In the genomic region with DNA sequence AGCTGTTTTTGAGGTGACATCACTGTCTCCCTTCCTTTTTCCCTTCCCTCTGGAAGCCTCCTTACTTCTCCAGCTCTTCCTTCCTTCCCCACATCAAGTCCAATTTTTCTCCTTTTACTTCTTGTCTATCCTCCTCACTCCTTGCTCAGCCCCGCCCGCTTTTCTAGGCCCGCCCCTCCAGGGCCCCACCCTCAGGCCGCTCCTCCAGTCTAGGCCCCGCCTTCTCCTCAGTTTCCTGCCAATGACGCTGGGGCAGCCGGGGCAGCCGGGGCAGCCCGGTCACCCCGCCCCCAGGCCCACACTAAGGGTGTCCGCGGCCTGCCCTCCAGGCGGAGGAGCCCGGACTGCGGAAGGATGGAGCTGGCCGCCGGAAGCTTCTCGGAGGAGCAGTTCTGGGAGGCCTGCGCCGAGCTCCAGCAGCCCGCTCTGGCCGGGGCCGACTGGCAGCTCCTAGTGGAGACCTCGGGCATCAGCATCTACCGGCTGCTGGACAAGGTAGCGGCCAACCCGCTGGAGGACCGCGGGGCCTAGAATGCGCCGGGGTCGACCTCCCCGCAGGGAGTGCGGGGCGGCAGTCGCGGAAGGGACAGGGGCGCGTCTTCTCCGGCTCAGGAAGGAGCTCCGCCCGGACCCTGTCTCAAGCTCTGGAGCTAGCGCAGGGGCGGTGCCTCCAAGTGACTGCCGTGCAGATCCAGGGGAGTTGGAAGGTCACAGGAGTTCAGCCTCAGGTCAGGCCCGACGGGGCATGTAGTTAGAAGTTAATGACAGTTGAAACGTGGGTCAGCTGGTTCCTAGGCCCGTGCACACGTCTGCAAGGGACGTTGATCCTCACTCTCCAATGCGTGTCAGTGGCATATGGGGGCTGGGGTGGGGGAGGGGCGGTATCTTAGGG, we compare ENCODE assay signal across 1 cellular context.
TF ChIP-seq lines count a peak whose summit lies in the region.

A gene (plus strand): TSS at position 302 of the 892 bp plus-strand sequence. CDS start 53 bp downstream, at position 355.

TF ChIP-seq in WTC11, 78 proteins besides CTCF, POLR2A, EP300 and RAD21 (continued from another document and continues in another):
- TF ChIP-seq NFATC4 (CRISPR knock-in tag; IDR thresholded peaks at IDR 0.05): no peak
- TF ChIP-seq, protein P1, sequence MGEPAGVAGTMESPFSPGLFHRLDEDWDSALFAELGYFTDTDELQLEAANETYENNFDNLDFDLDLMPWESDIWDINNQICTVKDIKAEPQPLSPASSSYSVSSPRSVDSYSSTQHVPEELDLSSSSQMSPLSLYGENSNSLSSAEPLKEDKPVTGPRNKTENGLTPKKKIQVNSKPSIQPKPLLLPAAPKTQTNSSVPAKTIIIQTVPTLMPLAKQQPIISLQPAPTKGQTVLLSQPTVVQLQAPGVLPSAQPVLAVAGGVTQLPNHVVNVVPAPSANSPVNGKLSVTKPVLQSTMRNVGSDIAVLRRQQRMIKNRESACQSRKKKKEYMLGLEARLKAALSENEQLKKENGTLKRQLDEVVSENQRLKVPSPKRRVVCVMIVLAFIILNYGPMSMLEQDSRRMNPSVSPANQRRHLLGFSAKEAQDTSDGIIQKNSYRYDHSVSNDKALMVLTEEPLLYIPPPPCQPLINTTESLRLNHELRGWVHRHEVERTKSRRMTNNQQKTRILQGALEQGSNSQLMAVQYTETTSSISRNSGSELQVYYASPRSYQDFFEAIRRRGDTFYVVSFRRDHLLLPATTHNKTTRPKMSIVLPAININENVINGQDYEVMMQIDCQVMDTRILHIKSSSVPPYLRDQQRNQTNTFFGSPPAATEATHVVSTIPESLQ (CRISPR knock-in tag; IDR thresholded peaks at IDR 0.05): no peak
- TF ChIP-seq, protein P2, sequence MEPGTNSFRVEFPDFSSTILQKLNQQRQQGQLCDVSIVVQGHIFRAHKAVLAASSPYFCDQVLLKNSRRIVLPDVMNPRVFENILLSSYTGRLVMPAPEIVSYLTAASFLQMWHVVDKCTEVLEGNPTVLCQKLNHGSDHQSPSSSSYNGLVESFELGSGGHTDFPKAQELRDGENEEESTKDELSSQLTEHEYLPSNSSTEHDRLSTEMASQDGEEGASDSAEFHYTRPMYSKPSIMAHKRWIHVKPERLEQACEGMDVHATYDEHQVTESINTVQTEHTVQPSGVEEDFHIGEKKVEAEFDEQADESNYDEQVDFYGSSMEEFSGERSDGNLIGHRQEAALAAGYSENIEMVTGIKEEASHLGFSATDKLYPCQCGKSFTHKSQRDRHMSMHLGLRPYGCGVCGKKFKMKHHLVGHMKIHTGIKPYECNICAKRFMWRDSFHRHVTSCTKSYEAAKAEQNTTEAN (CRISPR knock-in tag; IDR thresholded peaks at IDR 0.05): no peak
- TF ChIP-seq IRF2 (CRISPR knock-in tag; IDR thresholded peaks at IDR 0.05; ENCODE audit: borderline replicate concordance, low read depth): no peak
- TF ChIP-seq, protein P3, sequence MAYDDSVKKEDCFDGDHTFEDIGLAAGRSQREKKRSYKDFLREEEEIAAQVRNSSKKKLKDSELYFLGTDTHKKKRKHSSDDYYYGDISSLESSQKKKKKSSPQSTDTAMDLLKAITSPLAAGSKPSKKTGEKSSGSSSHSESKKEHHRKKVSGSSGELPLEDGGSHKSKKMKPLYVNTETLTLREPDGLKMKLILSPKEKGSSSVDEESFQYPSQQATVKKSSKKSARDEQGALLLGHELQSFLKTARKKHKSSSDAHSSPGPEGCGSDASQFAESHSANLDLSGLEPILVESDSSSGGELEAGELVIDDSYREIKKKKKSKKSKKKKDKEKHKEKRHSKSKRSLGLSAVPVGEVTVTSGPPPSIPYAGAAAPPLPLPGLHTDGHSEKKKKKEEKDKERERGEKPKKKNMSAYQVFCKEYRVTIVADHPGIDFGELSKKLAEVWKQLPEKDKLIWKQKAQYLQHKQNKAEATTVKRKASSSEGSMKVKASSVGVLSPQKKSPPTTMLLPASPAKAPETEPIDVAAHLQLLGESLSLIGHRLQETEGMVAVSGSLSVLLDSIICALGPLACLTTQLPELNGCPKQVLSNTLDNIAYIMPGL (CRISPR knock-in tag; IDR thresholded peaks at IDR 0.05): peak; percentile 83; the same call in 1 of the 2 replicates
- TF ChIP-seq, protein P4, sequence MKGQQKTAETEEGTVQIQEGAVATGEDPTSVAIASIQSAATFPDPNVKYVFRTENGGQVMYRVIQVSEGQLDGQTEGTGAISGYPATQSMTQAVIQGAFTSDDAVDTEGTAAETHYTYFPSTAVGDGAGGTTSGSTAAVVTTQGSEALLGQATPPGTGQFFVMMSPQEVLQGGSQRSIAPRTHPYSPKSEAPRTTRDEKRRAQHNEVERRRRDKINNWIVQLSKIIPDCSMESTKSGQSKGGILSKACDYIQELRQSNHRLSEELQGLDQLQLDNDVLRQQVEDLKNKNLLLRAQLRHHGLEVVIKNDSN (CRISPR knock-in tag; IDR thresholded peaks at IDR 0.05): no peak
- TF ChIP-seq, protein P5, sequence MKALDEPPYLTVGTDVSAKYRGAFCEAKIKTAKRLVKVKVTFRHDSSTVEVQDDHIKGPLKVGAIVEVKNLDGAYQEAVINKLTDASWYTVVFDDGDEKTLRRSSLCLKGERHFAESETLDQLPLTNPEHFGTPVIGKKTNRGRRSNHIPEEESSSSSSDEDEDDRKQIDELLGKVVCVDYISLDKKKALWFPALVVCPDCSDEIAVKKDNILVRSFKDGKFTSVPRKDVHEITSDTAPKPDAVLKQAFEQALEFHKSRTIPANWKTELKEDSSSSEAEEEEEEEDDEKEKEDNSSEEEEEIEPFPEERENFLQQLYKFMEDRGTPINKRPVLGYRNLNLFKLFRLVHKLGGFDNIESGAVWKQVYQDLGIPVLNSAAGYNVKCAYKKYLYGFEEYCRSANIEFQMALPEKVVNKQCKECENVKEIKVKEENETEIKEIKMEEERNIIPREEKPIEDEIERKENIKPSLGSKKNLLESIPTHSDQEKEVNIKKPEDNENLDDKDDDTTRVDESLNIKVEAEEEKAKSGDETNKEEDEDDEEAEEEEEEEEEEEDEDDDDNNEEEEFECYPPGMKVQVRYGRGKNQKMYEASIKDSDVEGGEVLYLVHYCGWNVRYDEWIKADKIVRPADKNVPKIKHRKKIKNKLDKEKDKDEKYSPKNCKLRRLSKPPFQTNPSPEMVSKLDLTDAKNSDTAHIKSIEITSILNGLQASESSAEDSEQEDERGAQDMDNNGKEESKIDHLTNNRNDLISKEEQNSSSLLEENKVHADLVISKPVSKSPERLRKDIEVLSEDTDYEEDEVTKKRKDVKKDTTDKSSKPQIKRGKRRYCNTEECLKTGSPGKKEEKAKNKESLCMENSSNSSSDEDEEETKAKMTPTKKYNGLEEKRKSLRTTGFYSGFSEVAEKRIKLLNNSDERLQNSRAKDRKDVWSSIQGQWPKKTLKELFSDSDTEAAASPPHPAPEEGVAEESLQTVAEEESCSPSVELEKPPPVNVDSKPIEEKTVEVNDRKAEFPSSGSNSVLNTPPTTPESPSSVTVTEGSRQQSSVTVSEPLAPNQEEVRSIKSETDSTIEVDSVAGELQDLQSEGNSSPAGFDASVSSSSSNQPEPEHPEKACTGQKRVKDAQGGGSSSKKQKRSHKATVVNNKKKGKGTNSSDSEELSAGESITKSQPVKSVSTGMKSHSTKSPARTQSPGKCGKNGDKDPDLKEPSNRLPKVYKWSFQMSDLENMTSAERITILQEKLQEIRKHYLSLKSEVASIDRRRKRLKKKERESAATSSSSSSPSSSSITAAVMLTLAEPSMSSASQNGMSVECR (CRISPR knock-in tag; IDR thresholded peaks at IDR 0.05; ENCODE audit: borderline replicate concordance): no peak
- TF ChIP-seq RELA (CRISPR knock-in tag; IDR thresholded peaks at IDR 0.05; ENCODE audit: borderline replicate concordance): no peak
- TF ChIP-seq TP53 (CRISPR knock-in tag; IDR thresholded peaks at IDR 0.05): no peak
- no peak for TF ChIP-seq ZNF232 (CRISPR knock-in tag; IDR thresholded peaks at IDR 0.05)
- TF ChIP-seq NR1H2 (CRISPR knock-in tag; IDR thresholded peaks at IDR 0.05): no peak
- TF ChIP-seq FOXP1 (CRISPR knock-in tag; IDR thresholded peaks at IDR 0.05; ENCODE audit: borderline replicate concordance): peak; percentile 31; the same call in 1 of the 2 replicates
- no peak for TF ChIP-seq ZNF138 (CRISPR knock-in tag; conservative IDR thresholded peaks at IDR 0.05)
- TF ChIP-seq, protein P6, sequence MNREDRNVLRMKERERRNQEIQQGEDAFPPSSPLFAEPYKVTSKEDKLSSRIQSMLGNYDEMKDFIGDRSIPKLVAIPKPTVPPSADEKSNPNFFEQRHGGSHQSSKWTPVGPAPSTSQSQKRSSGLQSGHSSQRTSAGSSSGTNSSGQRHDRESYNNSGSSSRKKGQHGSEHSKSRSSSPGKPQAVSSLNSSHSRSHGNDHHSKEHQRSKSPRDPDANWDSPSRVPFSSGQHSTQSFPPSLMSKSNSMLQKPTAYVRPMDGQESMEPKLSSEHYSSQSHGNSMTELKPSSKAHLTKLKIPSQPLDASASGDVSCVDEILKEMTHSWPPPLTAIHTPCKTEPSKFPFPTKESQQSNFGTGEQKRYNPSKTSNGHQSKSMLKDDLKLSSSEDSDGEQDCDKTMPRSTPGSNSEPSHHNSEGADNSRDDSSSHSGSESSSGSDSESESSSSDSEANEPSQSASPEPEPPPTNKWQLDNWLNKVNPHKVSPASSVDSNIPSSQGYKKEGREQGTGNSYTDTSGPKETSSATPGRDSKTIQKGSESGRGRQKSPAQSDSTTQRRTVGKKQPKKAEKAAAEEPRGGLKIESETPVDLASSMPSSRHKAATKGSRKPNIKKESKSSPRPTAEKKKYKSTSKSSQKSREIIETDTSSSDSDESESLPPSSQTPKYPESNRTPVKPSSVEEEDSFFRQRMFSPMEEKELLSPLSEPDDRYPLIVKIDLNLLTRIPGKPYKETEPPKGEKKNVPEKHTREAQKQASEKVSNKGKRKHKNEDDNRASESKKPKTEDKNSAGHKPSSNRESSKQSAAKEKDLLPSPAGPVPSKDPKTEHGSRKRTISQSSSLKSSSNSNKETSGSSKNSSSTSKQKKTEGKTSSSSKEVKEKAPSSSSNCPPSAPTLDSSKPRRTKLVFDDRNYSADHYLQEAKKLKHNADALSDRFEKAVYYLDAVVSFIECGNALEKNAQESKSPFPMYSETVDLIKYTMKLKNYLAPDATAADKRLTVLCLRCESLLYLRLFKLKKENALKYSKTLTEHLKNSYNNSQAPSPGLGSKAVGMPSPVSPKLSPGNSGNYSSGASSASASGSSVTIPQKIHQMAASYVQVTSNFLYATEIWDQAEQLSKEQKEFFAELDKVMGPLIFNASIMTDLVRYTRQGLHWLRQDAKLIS (CRISPR knock-in tag; IDR thresholded peaks at IDR 0.05; ENCODE audit: borderline replicate concordance): no peak; the same call in 1 of the 2 replicates
- TF ChIP-seq, protein P7, sequence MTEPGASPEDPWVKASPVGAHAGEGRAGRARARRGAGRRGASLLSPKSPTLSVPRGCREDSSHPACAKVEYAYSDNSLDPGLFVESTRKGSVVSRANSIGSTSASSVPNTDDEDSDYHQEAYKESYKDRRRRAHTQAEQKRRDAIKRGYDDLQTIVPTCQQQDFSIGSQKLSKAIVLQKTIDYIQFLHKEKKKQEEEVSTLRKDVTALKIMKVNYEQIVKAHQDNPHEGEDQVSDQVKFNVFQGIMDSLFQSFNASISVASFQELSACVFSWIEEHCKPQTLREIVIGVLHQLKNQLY (CRISPR knock-in tag; IDR thresholded peaks at IDR 0.05): no peak
- TF ChIP-seq OVOL2 (CRISPR knock-in tag; IDR thresholded peaks at IDR 0.05; ENCODE audit: borderline replicate concordance): no peak
- no peak for TF ChIP-seq ELF4 (CRISPR knock-in tag; IDR thresholded peaks at IDR 0.05; ENCODE audit: low read depth)
- TF ChIP-seq ATF1 (CRISPR knock-in tag; IDR thresholded peaks at IDR 0.05): no peak
- TF ChIP-seq, protein P8, sequence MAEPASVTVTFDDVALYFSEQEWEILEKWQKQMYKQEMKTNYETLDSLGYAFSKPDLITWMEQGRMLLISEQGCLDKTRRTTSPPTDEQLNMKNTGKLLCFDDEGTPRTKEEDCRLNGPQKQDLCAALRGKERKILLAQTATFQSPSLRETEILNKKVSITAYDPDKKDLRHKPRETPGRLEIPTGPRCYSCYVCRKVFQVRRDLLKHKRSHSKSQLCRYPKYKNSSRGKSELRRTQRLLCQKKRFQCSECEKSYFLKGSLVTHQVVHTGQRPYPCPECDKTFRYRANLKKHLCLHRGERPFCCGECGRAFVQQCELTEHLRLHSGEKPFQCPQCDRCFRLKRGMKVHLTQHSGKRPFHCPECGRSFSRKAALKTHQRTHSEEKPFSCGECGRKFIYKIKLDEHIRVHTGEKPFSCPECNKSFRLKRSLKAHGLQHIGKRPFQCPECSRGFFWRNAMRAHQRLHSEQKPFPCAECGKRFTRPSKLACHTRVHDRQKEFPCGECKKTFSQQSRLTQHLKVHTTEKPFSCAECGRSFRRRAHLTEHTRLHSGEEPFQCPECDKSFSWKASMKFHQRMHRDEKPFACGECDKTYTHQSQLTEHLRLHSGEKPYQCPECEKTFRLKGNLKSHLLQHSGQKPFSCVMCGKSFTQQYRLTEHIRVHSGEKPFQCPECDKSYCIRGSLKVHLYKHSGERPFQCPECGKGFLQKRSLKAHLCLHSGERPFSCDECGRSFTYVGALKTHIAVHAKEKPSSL (CRISPR knock-in tag; conservative IDR thresholded peaks at IDR 0.05): no peak
- TF ChIP-seq GTF2I (CRISPR knock-in tag; conservative IDR thresholded peaks at IDR 0.05): no peak
- no peak; the same call in 1 of the 2 replicates for TF ChIP-seq ETV6 (CRISPR knock-in tag; IDR thresholded peaks at IDR 0.05)
- TF ChIP-seq, protein P9, sequence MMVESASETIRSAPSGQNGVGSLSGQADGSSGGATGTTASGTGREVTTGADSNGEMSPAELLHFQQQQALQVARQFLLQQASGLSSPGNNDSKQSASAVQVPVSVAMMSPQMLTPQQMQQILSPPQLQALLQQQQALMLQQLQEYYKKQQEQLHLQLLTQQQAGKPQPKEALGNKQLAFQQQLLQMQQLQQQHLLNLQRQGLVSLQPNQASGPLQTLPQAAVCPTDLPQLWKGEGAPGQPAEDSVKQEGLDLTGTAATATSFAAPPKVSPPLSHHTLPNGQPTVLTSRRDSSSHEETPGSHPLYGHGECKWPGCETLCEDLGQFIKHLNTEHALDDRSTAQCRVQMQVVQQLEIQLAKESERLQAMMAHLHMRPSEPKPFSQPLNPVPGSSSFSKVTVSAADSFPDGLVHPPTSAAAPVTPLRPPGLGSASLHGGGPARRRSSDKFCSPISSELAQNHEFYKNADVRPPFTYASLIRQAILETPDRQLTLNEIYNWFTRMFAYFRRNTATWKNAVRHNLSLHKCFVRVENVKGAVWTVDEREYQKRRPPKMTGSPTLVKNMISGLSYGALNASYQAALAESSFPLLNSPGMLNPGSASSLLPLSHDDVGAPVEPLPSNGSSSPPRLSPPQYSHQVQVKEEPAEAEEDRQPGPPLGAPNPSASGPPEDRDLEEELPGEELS (CRISPR knock-in tag; IDR thresholded peaks at IDR 0.05): no peak
- TF ChIP-seq ZNF671 (CRISPR knock-in tag; IDR thresholded peaks at IDR 0.05): no peak
- no peak; the same call in 1 of the 2 replicates for TF ChIP-seq GABPB1 (CRISPR knock-in tag; IDR thresholded peaks at IDR 0.05)
- no peak for TF ChIP-seq MYBL2 (CRISPR knock-in tag; IDR thresholded peaks at IDR 0.05)
- no peak for TF ChIP-seq ZNF317 (CRISPR knock-in tag; IDR thresholded peaks at IDR 0.05; ENCODE audit: borderline replicate concordance, low read depth)
- no peak for TF ChIP-seq JAZF1 (CRISPR knock-in tag; IDR thresholded peaks at IDR 0.05)
- no peak for TF ChIP-seq HMGA2 (CRISPR knock-in tag; IDR thresholded peaks at IDR 0.05)
- TF ChIP-seq CREB1 (CRISPR knock-in tag; IDR thresholded peaks at IDR 0.05): no peak
- no peak for TF ChIP-seq ZNF263 (CRISPR knock-in tag; IDR thresholded peaks at IDR 0.05; ENCODE audit: low read depth)
- TF ChIP-seq, protein P10, sequence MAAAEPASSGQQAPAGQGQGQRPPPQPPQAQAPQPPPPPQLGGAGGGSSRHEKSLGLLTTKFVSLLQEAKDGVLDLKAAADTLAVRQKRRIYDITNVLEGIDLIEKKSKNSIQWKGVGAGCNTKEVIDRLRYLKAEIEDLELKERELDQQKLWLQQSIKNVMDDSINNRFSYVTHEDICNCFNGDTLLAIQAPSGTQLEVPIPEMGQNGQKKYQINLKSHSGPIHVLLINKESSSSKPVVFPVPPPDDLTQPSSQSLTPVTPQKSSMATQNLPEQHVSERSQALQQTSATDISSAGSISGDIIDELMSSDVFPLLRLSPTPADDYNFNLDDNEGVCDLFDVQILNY (CRISPR knock-in tag; IDR thresholded peaks at IDR 0.05): no peak; the same call in 1 of the 2 replicates
